Comparison of ENCODE assay signal across 18 cellular contexts in the genomic region with DNA sequence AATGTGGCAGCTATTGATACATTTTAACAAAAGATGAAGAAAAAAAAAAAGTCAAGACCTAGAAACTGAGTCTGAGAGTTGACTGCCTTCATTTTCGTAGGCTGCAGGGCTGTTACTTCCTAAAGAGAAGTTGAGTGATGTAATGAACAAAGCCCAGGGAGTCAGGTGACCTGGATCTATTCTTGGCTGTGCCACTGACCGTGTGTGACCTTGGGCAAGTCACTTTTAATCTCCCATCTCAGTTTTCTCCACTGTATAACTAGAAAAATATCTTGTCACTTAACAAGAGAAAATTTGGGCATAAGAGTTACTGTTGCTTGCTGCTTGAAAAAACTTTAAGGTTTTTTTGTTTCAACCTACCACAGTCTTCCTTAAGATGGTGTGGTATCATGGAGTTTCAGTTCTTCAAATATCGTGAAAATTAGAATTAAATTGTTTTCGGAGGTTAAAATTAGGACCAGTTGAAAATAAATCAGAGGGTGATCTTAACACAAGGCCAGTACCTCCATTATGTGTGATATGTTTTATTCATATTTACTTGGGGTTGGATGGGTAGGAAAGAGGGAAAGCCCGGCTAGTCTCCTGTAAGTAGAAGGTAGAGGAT. TPM values are rescaled to one million over a fixed set of nuclear protein-coding genes. Genes with fewer than 3 reads are reported as not detected.
DNase-seq lines count a peak whose midpoint lies in the region; ATAC-seq, FAIRE-seq and TF ChIP-seq lines count a peak whose summit lies in the region.
"Had no signal": no experiment of that assay in that cellular context is flagged by ENCODE, and none has a peak within 500 bp of the region (broad histone marks: within the 10 kb centered on the region; RNA-seq: fewer than 3 reads in every experiment).

No MANE protein-coding gene starts in this region.

- peak; percentile 6 for DNase-seq in NCI-H82 (lab: John Stamatoyannopoulos, UW)
- no peak for DNase-seq in NCI-H82 treated with DMSO at 0.1 percent for 48 hours (lab: John Stamatoyannopoulos, UW; ENCODE audit: unreplicated experiment)
- no peak for DNase-seq in psoas muscle
- no peak for DNase-seq in small intestine
- DNase-seq in H4 (ENCODE audit: low spot score) = no peak
- DNase-seq: activated CD4-positive, CD25-positive, alpha-beta regulatory T cell; cerebellar nuclear complex; COR-L47; NCI-H146; NCI-H524; nephron progenitor cell; SJCRH30 had no signal

- FAIRE-seq in small intestine (lab: Jason Lieb, UNC) = no peak

- H3K27me3 ChIP-seq in OCI-LY3 (ENCODE audit: low read depth, low read length) (peaks cover 26% of the 10 kb centered on the region), psoas muscle (ENCODE audit: insufficient read depth in 3 of 3, low read length in 2 of 3) (no peaks in the 10 kb centered on the region), small intestine (ENCODE audit: control insufficient read depth in 2 of 2, insufficient read depth in 2 of 2, low read length in 2 of 2) (peaks cover 0 to 5% of the 10 kb centered on the region in 2 donors)
- H3K27me3 ChIP-seq: SJCRH30 had no signal

- peak overlapping the region; percentile 68 for H3K4me2 ChIP-seq in OCI-LY3 (ENCODE audit: low read length)

- no peak overlapping the region for H3K27ac ChIP-seq in OCI-LY3 (ENCODE audit: low read length)
- no peak overlapping the region for H3K27ac ChIP-seq in psoas muscle
- no peak overlapping the region for H3K27ac ChIP-seq in small intestine (ENCODE audit: low read depth in 1 of 2, low read length in 1 of 2)
- H3K27ac ChIP-seq: 22Rv1, epithelial cell of prostate, SJCRH30 had no signal

- no peak overlapping the region for H3K9ac ChIP-seq in OCI-LY3 (ENCODE audit: low read length)

- intact Hi-C loops in psoas muscle (cut with DNase I) = no loop called here

- peaks cover 4% of the 10 kb centered on the region; the same call in 1 of the 2 replicates for H4K20me1 ChIP-seq in OCI-LY3 (ENCODE audit: insufficient read depth, low read length)

- H3K4me1 ChIP-seq in OCI-LY3 (ENCODE audit: low read length) (peaks cover 40% of the 10 kb centered on the region), psoas muscle (peaks cover 5% of the 10 kb centered on the region), small intestine (ENCODE audit: control insufficient read depth in 2 of 2, insufficient read depth in 1 of 2, low read depth in 1 of 2, low read length in 1 of 2) (no peaks in the 10 kb centered on the region)
- H3K4me1 ChIP-seq: SJCRH30 had no signal

- ATAC-seq in HG03066 (IDR thresholded peaks at IDR 0.05; ENCODE audit: low read depth, unreplicated experiment) (peak; percentile 61), psoas muscle (peak; percentile 71 to 88 (median 87)), GM21619 (IDR thresholded peaks at IDR 0.05; ENCODE audit: unreplicated experiment) (no peak)
- ATAC-seq: left lobe of liver had no signal

- no peaks in the 10 kb centered on the region for H3K9me3 ChIP-seq in OCI-LY3 (ENCODE audit: insufficient read depth, low read length)
- no peaks in the 10 kb centered on the region for H3K9me3 ChIP-seq in psoas muscle
- H3K9me3 ChIP-seq in small intestine (ENCODE audit: control insufficient read depth, low read depth) = no peaks in the 10 kb centered on the region
- H3K9me3 ChIP-seq: SJCRH30 had no signal

- WGBS in psoas muscle, 3 donors = 52 to 62% (median 58%) methylated on average over 5 of the region's 5 CpGs
- WGBS in small intestine, 3 donors = 67 to 73% (median 72%) methylated on average over 5 of the region's 5 CpGs

- H3K36me3 ChIP-seq in OCI-LY3 (replicated peaks; ENCODE audit: low read depth, low read length) = no peaks in the 10 kb centered on the region
- H3K36me3 ChIP-seq in psoas muscle (ENCODE audit: insufficient read depth in 1 of 2, low read depth in 1 of 2) = no peaks in the 10 kb centered on the region
- H3K36me3 ChIP-seq in small intestine (ENCODE audit: control insufficient read depth in 2 of 2, insufficient read depth in 2 of 2, low read length in 2 of 2) = no peaks in the 10 kb centered on the region
- H3K36me3 ChIP-seq: SJCRH30 had no signal

- no peak overlapping the region for H2AFZ ChIP-seq in OCI-LY3 (ENCODE audit: low read depth, low read length)

- TF ChIP-seq CTCF in OCI-LY3 (IDR thresholded peaks at IDR 0.05; ENCODE audit: low read depth, low read length) (no peak), psoas muscle (IDR thresholded peaks at IDR 0.05) (no peak)

- H3K4me3 ChIP-seq in OCI-LY3 (ENCODE audit: low read length) = peak overlapping the region; percentile 37
- H3K4me3 ChIP-seq in psoas muscle = no peak overlapping the region
- no peak overlapping the region for H3K4me3 ChIP-seq in small intestine (ENCODE audit: low read depth in 1 of 2, low read length in 2 of 2)
- H3K4me3 ChIP-seq: SJCRH30 had no signal

- H3K79me2 ChIP-seq in OCI-LY3 (ENCODE audit: low read length) = no peaks in the 10 kb centered on the region

RNA-seq across cellular contexts. Expression of gene FMN1, which starts 5.8 kb away (rescaled TPM):
- total RNA-seq in psoas muscle = 10 to 100 TPM in 2 of 4 donors, 1 to 10 TPM in 2; 2.2 to 20.0 (median 6.4) TPM
- polyA plus RNA-seq in psoas muscle (1 to 10 TPM in 1 of 3 donors, under 1 TPM in 2; 0.21 to 2.5 (median 0.25) TPM), small intestine (1 to 10 TPM in 1 of 3 donors, under 1 TPM in 2; 0.54 to 2.1 (median 0.89) TPM)
- 3.6 TPM in 2 replicates for total RNA-seq in H4 (2014; rRNA removed; shearing (Covaris generic))
